In genomic region chr19:40649903-40650675, GRCh38 we compare ENCODE assay signal across 8 cellular contexts. TPM values are rescaled to one million over a fixed set of nuclear protein-coding genes. Genes with fewer than 3 reads are reported as not detected.
DNase-seq lines count a peak whose midpoint lies in the region; ATAC-seq and TF ChIP-seq lines count a peak whose summit lies in the region.
"Not testable (repeated sequence)": the region's sequence is repeated elsewhere in the genome, so short reads cannot be mapped to it uniquely, and the experiment has no call there.

No MANE protein-coding gene starts in this region.

- not testable (repeated sequence) for H4K20me1 ChIP-seq in SU-DHL-6 (ENCODE audit: low read depth, low read length)

- not testable (repeated sequence) for H3K4me3 ChIP-seq in Caco-2 (ENCODE audit: low read depth, low read length); SU-DHL-6 (ENCODE audit: insufficient read depth, low read length, poor library complexity, severe bottlenecking); esophagus (ENCODE audit: low read depth in 1 of 2, low read length in 2 of 2); right cardiac atrium (ENCODE audit: low read length); transverse colon

- TF ChIP-seq POLR2A in transverse colon (IDR thresholded peaks at IDR 0.05), result not testable (repeated sequence)

- H3K9me3 Mint-ChIP-seq in Caco-2 (ENCODE audit: unreplicated experiment); osteocyte (ENCODE audit: unreplicated experiment): not testable (repeated sequence)

- not testable (repeated sequence) for H3K4me1 ChIP-seq in Caco-2; esophagus (ENCODE audit: control insufficient read depth in 2 of 2, insufficient read depth in 2 of 2, low read length in 1 of 2); right cardiac atrium (ENCODE audit: control insufficient read depth, insufficient read depth, low read length)
- H3K4me1 ChIP-seq in transverse colon, result peaks cover 0 to 23% (median 12%) of the 10 kb centered on the region in 4 donors

- H3K9me2 ChIP-seq in SU-DHL-6 (replicated peaks; ENCODE audit: insufficient read depth, low read length), result not testable (repeated sequence)

- CTCF ChIA-PET in Caco-2 (lab: Charles Lee), result not testable (repeated sequence)

- 88% methylated on average over 9 of the region's 9 CpGs for WGBS in esophagus, 2 donors
- WGBS in right cardiac atrium, result 88% methylated on average over 9 of the region's 9 CpGs
- 81 to 100% methylated on average over 4 to 9 of the region's 9 CpGs for WGBS in transverse colon (ENCODE audit: low coverage in 1 of 2), 2 donors

- not testable (repeated sequence) for H3K36me3 Mint-ChIP-seq in Caco-2 (ENCODE audit: insufficient read depth, unreplicated experiment); osteocyte (ENCODE audit: unreplicated experiment)

- BruUV-seq in Caco-2 (replicated peaks; lab: Mats Ljungman, UMichigan), result not testable (repeated sequence)

- H3F3A ChIP-seq in SU-DHL-6 (ENCODE audit: insufficient read depth), result not testable (repeated sequence)

- DNase-seq in Caco-2; right cardiac atrium; osteocyte (ENCODE audit: extremely low spot score, unreplicated experiment); transverse colon: not testable (repeated sequence)
- DNase-seq in HT-29 (ENCODE audit: low spot score) (peak; percentile 28), NCI-H2171 treated with DMSO at 0.1 percent for 48 hours (lab: John Stamatoyannopoulos, UW) (peak; percentile 9)

- not testable (repeated sequence) for H3K9me3 ChIP-seq in Caco-2; SU-DHL-6 (ENCODE audit: insufficient read depth, low read length); esophagus (ENCODE audit: control insufficient read depth in 2 of 2, insufficient read depth in 1 of 2, low read depth in 1 of 2, low read length in 1 of 2); right cardiac atrium (ENCODE audit: control insufficient read depth, low read length); transverse colon

- TF ChIP-seq EP300 in transverse colon (IDR thresholded peaks at IDR 0.05; ENCODE audit: low read depth), result not testable (repeated sequence)

- not testable (repeated sequence) for H3K79me2 ChIP-seq in SU-DHL-6 (ENCODE audit: insufficient read depth, low read length)

- H3K4me3 Mint-ChIP-seq in Caco-2 (ENCODE audit: unreplicated experiment), result peak overlapping the region; percentile 29
- not testable (repeated sequence) for H3K4me3 Mint-ChIP-seq in osteocyte (ENCODE audit: unreplicated experiment)

- H3K36me3 ChIP-seq in Caco-2 (ENCODE audit: control insufficient read depth, insufficient read depth, low read length); SU-DHL-6 (ENCODE audit: low read length); esophagus (ENCODE audit: control insufficient read depth in 2 of 2, insufficient read depth in 2 of 2, low read length in 1 of 2); transverse colon: not testable (repeated sequence)

- not testable (repeated sequence) for H3K27me3 Mint-ChIP-seq in Caco-2 (ENCODE audit: insufficient read depth, unreplicated experiment); osteocyte (ENCODE audit: unreplicated experiment)

- intact Hi-C loops in Caco-2 (cut with micrococcal nuclease; ENCODE audit: unreplicated experiment); right cardiac atrium (cut with DNase I); transverse colon (cut with DNase I; ENCODE audit: low total_unique reads): not testable (repeated sequence)

- H3K4me1 Mint-ChIP-seq in Caco-2 (ENCODE audit: low read depth, unreplicated experiment), result peaks cover 11% of the 10 kb centered on the region
- peaks cover 34% of the 10 kb centered on the region for H3K4me1 Mint-ChIP-seq in osteocyte (ENCODE audit: unreplicated experiment)

- ATAC-seq in right cardiac atrium, result not testable (repeated sequence)

- H3K27me3 ChIP-seq in Caco-2 (replicated peaks; ENCODE audit: control insufficient read depth, insufficient read depth, low read length); SU-DHL-6 (ENCODE audit: low read length); esophagus (ENCODE audit: control insufficient read depth in 1 of 2, insufficient read depth in 2 of 2, low read length in 2 of 2); right cardiac atrium (ENCODE audit: control insufficient read depth, insufficient read depth); transverse colon: not testable (repeated sequence)

- not testable (repeated sequence) for H3K27ac ChIP-seq in SU-DHL-6 (ENCODE audit: low read depth, low read length)
- H3K27ac ChIP-seq in esophagus (ENCODE audit: low read depth in 2 of 2, low read length in 1 of 2) (peak overlapping the region; percentile 36 to 49), right cardiac atrium (ENCODE audit: low read length) (peak overlapping the region; percentile 86), transverse colon (peak overlapping the region; percentile 22 to 72 (median 38))

- POLR2A ChIA-PET in Caco-2 (lab: Charles Lee), result not testable (repeated sequence)

- in situ Hi-C loops in transverse colon (cut with MboI; ENCODE audit: low pct_ligation_motif_present in 1 of 4, low pct_unique_long_range_greater_than_20kb in 1 of 4, low sequenced_read_pairs in 3 of 4), result loop anchor here in 1 of 4 donors (25.0 kb wide), 2 partner anchors 487 to 612 kb away; partner anchors contain the start of gene HNRNPUL1

- TF ChIP-seq CTCF in Caco-2 (IDR thresholded peaks at IDR 0.05; ENCODE audit: insufficient read depth in 1 of 2, low read depth in 1 of 2, low read length in 1 of 2, severe bottlenecking in 1 of 2, unreplicated experiment in 1 of 2); SU-DHL-6 (IDR thresholded peaks at IDR 0.05; ENCODE audit: insufficient read depth, low read length, poor library complexity, severe bottlenecking); osteocyte (IDR thresholded peaks at IDR 0.05); transverse colon (IDR thresholded peaks at IDR 0.05): not testable (repeated sequence)

- peak overlapping the region; percentile 27 for H2AFZ ChIP-seq in SU-DHL-6 (ENCODE audit: low read depth, low read length, severe bottlenecking)

- H3K4me2 ChIP-seq in SU-DHL-6 (ENCODE audit: low read depth, low read length, poor library complexity, severe bottlenecking), result not testable (repeated sequence)

- not testable (repeated sequence) for H3K27ac Mint-ChIP-seq in Caco-2 (ENCODE audit: unreplicated experiment)
- H3K27ac Mint-ChIP-seq in osteocyte (ENCODE audit: unreplicated experiment), result peak overlapping the region; percentile 36

- H3K9ac ChIP-seq in SU-DHL-6 (ENCODE audit: low read length), result not testable (repeated sequence)

RNA-seq across cellular contexts. Expression of gene NUMBL, which starts 40.4 kb away (rescaled TPM):
- 21.1 and 22.0 TPM in 2 replicates for total RNA-seq in Caco-2 (2022)
- total RNA-seq in HT-29 (2014; rRNA removed; shearing (Covaris generic)), result 13.4 and 14.6 TPM in 2 replicates
- 10 to 100 TPM in 1 of 2 donors, 1 to 10 TPM in 1; 9.0 to 14.4 TPM for polyA plus RNA-seq in esophagus
- total RNA-seq in right cardiac atrium, result 10 to 100 TPM; 18.6 to 22.9 (median 20.4) TPM
- 12.4 TPM for polyA plus RNA-seq in right cardiac atrium
- 63.2 and 67.1 TPM in 2 replicates for total RNA-seq in osteocyte
- 10 to 100 TPM in 3 of 4 donors, 1 to 10 TPM in 1; 9.0 to 44.9 (median 20.4) TPM for total RNA-seq in transverse colon

RNA-seq across cellular contexts. Expression of gene LTBP4, which starts 48.9 kb away (rescaled TPM):
- total RNA-seq in Caco-2 (2022), result 25.5 and 30.8 TPM in 2 replicates
- 42.1 and 56.7 TPM in 2 replicates for total RNA-seq in HT-29 (2014; rRNA removed; shearing (Covaris generic))
- 100 to 1,000 TPM in 1 of 2 donors, 10 to 100 TPM in 1; 69.9 to 117 TPM for polyA plus RNA-seq in esophagus
- total RNA-seq in right cardiac atrium, result 100 to 1,000 TPM; 307 to 473 (median 324) TPM
- 216 TPM for polyA plus RNA-seq in right cardiac atrium
- 85.9 and 93.6 TPM in 2 replicates for total RNA-seq in osteocyte
- total RNA-seq in transverse colon, result 100 to 1,000 TPM; 122 to 477 (median 253) TPM
